Comparison of ENCODE assay signal across 8 cellular contexts in genomic region chr6:16684896-16685554, GRCh38.
A peak's percentile ranks its signal among the peaks of the same experiment; 100 is the strongest.
DNase-seq lines count a peak whose midpoint lies in the region; ATAC-seq and TF ChIP-seq lines count a peak whose summit lies in the region.

No MANE protein-coding gene starts in this region.

- POLR2A ChIA-PET in activated CD8-positive, alpha-beta T cell treated with anti-CD3 and anti-CD28 coated beads, Interleukin-2, amount 10 ng/mL, durations not matched to agents 7 days and 5 days (lab: Charles Lee), result no interaction called here

- H3K4me1 ChIP-seq in foreskin keratinocyte (peaks cover 40% of the 10 kb centered on the region), prostate gland (replicated peaks) (no peaks in the 10 kb centered on the region)

- whole genome bisulfite sequencing in prostate gland, result 89% methylated on average over 7 of the region's 7 CpGs

- in situ Hi-C loops in GM13976 (cut with MboI; ENCODE audit: low sequenced_read_pairs, unreplicated experiment), result no loop called here

- H3K4me3 ChIP-seq in prostate gland, result no peak overlapping the region

- TF ChIP-seq CTCF in GM13976 (IDR thresholded peaks at IDR 0.05; ENCODE audit: borderline replicate concordance, control extremely low read depth, extremely low read depth, insufficient read depth, missing control alignments), result no peak
- TF ChIP-seq CTCF in foreskin keratinocyte (conservative IDR thresholded peaks at IDR 0.05), result no peak
- TF ChIP-seq CTCF in prostate gland (IDR thresholded peaks at IDR 0.05), result no peak

- H3K36me3 ChIP-seq in prostate gland, result no peaks in the 10 kb centered on the region

- H3K36me3 Mint-ChIP-seq in activated CD8-positive, alpha-beta T cell treated with anti-CD3 and anti-CD28 coated beads, Interleukin-2, amount 10 ng/mL, durations not matched to agents 7 days and 5 days (ENCODE audit: low read depth), result peaks cover 31% of the 10 kb centered on the region
- peaks cover 4 to 9% (median 7%) of the 10 kb centered on the region in 3 donors for H3K36me3 Mint-ChIP-seq in immature natural killer cell

- TF ChIP-seq POLR2A in prostate gland (IDR thresholded peaks at IDR 0.05), result no peak

- CTCF ChIA-PET in activated CD8-positive, alpha-beta T cell treated with anti-CD3 and anti-CD28 coated beads, Interleukin-2, amount 10 ng/mL, durations not matched to agents 7 days and 5 days (lab: Charles Lee), result interaction anchor here (5.6 kb wide), 1 partner anchor 14 kb away, joined by 32 read pairs; no protein-coding TSS in a partner anchor

- DNase-seq in GM13976 (ENCODE audit: low spot score) (peak; percentile 35), foreskin keratinocyte (peak; percentile 85 to 92), stromal cell of bone marrow (ENCODE audit: low read depth) (peak; percentile 66), AG08395 (ENCODE audit: low spot score) (no peak), immature natural killer cell (no peak), prostate gland (ENCODE audit: low spot score) (no peak)
- DNase-seq in activated CD8-positive, alpha-beta T cell treated with anti-CD3 and anti-CD28 coated beads, Interleukin-2, amount 10 ng/mL, durations not matched to agents 7 days and 5 days, result peak; percentile 47

- H3K4me1 Mint-ChIP-seq in activated CD8-positive, alpha-beta T cell treated with anti-CD3 and anti-CD28 coated beads, Interleukin-2, amount 10 ng/mL, durations not matched to agents 7 days and 5 days (ENCODE audit: low read depth), result peaks cover 48% of the 10 kb centered on the region
- H3K4me1 Mint-ChIP-seq in immature natural killer cell, result peaks cover 28 to 58% of the 10 kb centered on the region in 2 donors

- no peak overlapping the region for H3K4me3 Mint-ChIP-seq in activated CD8-positive, alpha-beta T cell treated with anti-CD3 and anti-CD28 coated beads, Interleukin-2, amount 10 ng/mL, durations not matched to agents 7 days and 5 days
- H3K4me3 Mint-ChIP-seq in immature natural killer cell, result no peak overlapping the region

- intact Hi-C loops in prostate gland (cut with DNase I), result no loop called here

- no peaks in the 10 kb centered on the region for H3K9me3 ChIP-seq in prostate gland

- no peaks in the 10 kb centered on the region for H3K9me3 Mint-ChIP-seq in activated CD8-positive, alpha-beta T cell treated with anti-CD3 and anti-CD28 coated beads, Interleukin-2, amount 10 ng/mL, durations not matched to agents 7 days and 5 days (ENCODE audit: insufficient read depth)
- no peaks in the 10 kb centered on the region for H3K9me3 Mint-ChIP-seq in immature natural killer cell

- peak overlapping the region; percentile 94 for H3K27ac ChIP-seq in foreskin keratinocyte
- no peak overlapping the region for H3K27ac ChIP-seq in prostate gland

- ATAC-seq in HG03175 (IDR thresholded peaks at IDR 0.05; ENCODE audit: unreplicated experiment), result peak; percentile 72
- peak; percentile 53 for ATAC-seq in activated CD8-positive, alpha-beta T cell treated with anti-CD3 and anti-CD28 coated beads, Interleukin-2, amount 10 ng/mL, durations not matched to agents 7 days and 5 days
- ATAC-seq in foreskin keratinocyte, result peak; percentile 58

- H3K27ac Mint-ChIP-seq in activated CD8-positive, alpha-beta T cell treated with anti-CD3 and anti-CD28 coated beads, Interleukin-2, amount 10 ng/mL, durations not matched to agents 7 days and 5 days, result peak overlapping the region; percentile 49
- peak overlapping the region in 1 of 6 donors; percentile 18 for H3K27ac Mint-ChIP-seq in immature natural killer cell

- H3K27me3 Mint-ChIP-seq in activated CD8-positive, alpha-beta T cell treated with anti-CD3 and anti-CD28 coated beads, Interleukin-2, amount 10 ng/mL, durations not matched to agents 7 days and 5 days (ENCODE audit: low read depth), result no peaks in the 10 kb centered on the region
- H3K27me3 Mint-ChIP-seq in immature natural killer cell (ENCODE audit: low read depth in 3 of 3), result no peaks in the 10 kb centered on the region

- H3K27me3 ChIP-seq in foreskin keratinocyte (no peaks in the 10 kb centered on the region), prostate gland (replicated peaks; ENCODE audit: insufficient read depth) (no peaks in the 10 kb centered on the region)

Comparison
In these comparisons a context has a peak if more than half of its experiments do, and no peak if none do; other contexts are left out.
1. DNase-seq: peak in GM13976 (single experiment), activated CD8-positive, alpha-beta T cell treated with anti-CD3 and anti-CD28 coated beads, Interleukin-2, amount 10 ng/mL, durations not matched to agents 7 days and 5 days (single experiment), foreskin keratinocyte (2 of 2) and stromal cell of bone marrow (single experiment); none in AG08395 (single experiment), immature natural killer cell (0 of 3) and prostate gland (single experiment).
2. Peak in every context shown above with its lines, with median percentiles within 50 percentile points of each other: ATAC-seq.